ENCODE assay signal across 15 cellular contexts in genomic region chr17:80894439-80894721, GRCh38.
A peak's percentile ranks its signal among the peaks of the same experiment; 100 is the strongest.
DNase-seq lines count a peak whose midpoint lies in the region; ATAC-seq and TF ChIP-seq lines count a peak whose summit lies in the region.
"Had no signal": no experiment of that assay in that cellular context is flagged by ENCODE, and none has a peak within 500 bp of the region (broad histone marks: within the 10 kb centered on the region; RNA-seq: fewer than 3 reads in every experiment).

No MANE protein-coding gene starts in this region.

- H3K9me3 ChIP-seq in H9 (ENCODE audit: control insufficient read depth, low read depth, low read length), result no peaks in the 10 kb centered on the region
- H3K9me3 ChIP-seq: tibial artery had no signal

- H3K27me3 ChIP-seq in H9 (ENCODE audit: insufficient read depth, low read length), result no peaks in the 10 kb centered on the region
- H3K27me3 ChIP-seq: tibial artery had no signal

- no peak overlapping the region for H4K91ac ChIP-seq in H9 (ENCODE audit: insufficient read length, low read depth, low read length)

- peaks cover 72% of the 10 kb centered on the region for H3K4me1 Mint-ChIP-seq in T-helper 2 cell treated with Interferon-gamma antibody and Interleukin-4, amounts not matched to agents 5 μg/mL and 100 μg/mL, for 36 hours (ENCODE audit: low read depth)
- H3K4me1 Mint-ChIP-seq in H9 (peaks cover under 1 to 4% of the 10 kb centered on the region in 2 experiments; a peak in 3 of 4 replicates), neural crest cell (peaks cover 11% of the 10 kb centered on the region)
- peaks cover 50% of the 10 kb centered on the region for H3K4me1 Mint-ChIP-seq in activated naive CD8-positive, alpha-beta T cell treated with anti-CD3 and anti-CD28 coated beads for 36 hours
- peaks cover 8 to 33% (median 22%) of the 10 kb centered on the region in 4 donors for H3K4me1 Mint-ChIP-seq in naive thymus-derived CD8-positive, alpha-beta T cell

- no peak overlapping the region for H3K4ac ChIP-seq in H9 (ENCODE audit: low read depth, low read length)

- no peak overlapping the region for H2BK12ac ChIP-seq in H9 (ENCODE audit: insufficient read length, low read depth, low read length)

- no peak overlapping the region for H4K5ac ChIP-seq in H9 (ENCODE audit: insufficient read length, low read depth, low read length)

- no peak overlapping the region for H2BK5ac ChIP-seq in H9 (ENCODE audit: insufficient read length, low read length)

- H2AK5ac ChIP-seq in H9 (ENCODE audit: insufficient read length, low read length), result no peak overlapping the region

- no peak overlapping the region for H3K4me2 ChIP-seq in H9 (ENCODE audit: insufficient read depth, insufficient read length, low read length)

- no peak overlapping the region for H2BK120ac ChIP-seq in H9 (ENCODE audit: low read depth, low read length, poor library complexity, severe bottlenecking)

- no peak overlapping the region for H4K8ac ChIP-seq in H9 (replicated peaks; ENCODE audit: insufficient read length, low read depth, low read length)

- H3K23ac ChIP-seq in H9 (ENCODE audit: insufficient read length, low read depth, low read length), result no peak overlapping the region

- DNase-seq in T-helper 2 cell treated with Interferon-gamma antibody and Interleukin-4, amounts not matched to agents 5 μg/mL and 100 μg/mL, for 36 hours (ENCODE audit: low spot score), result no peak
- DNase-seq in T-helper 2 cell (no peak), H9 (no peak), neural crest cell (ENCODE audit: low read depth, low spot score) (no peak), iPS-NIHi7 (ENCODE audit: extremely low spot score) (no peak)
- DNase-seq in activated naive CD8-positive, alpha-beta T cell treated with anti-CD3 and anti-CD28 coated beads for 36 hours, result no peak
- no peak for DNase-seq in naive thymus-derived CD8-positive, alpha-beta T cell
- DNase-seq: activated gamma-delta T cell treated with Interleukin-2 at 50 U/mL for 16 hours; naive thymus-derived CD4-positive, alpha-beta T cell; NCI-H1436; NCI-H524 treated with DMSO at 0.1 percent for 48 hours; Right ventricle myocardium superior; tibial artery had no signal

- H2BK15ac ChIP-seq in H9 (ENCODE audit: low read depth, low read length), result no peak overlapping the region

- H3K23me2 ChIP-seq in H9 (ENCODE audit: insufficient read length, low read depth, low read length, poor library complexity, severe bottlenecking), result no peaks in the 10 kb centered on the region

- H3K4me3 Mint-ChIP-seq in T-helper 2 cell treated with Interferon-gamma antibody and Interleukin-4, amounts not matched to agents 5 μg/mL and 100 μg/mL, for 36 hours, result peak overlapping the region; percentile 65
- H3K4me3 Mint-ChIP-seq in H9, result no peak overlapping the region
- no peak overlapping the region for H3K4me3 Mint-ChIP-seq in activated naive CD8-positive, alpha-beta T cell treated with anti-CD3 and anti-CD28 coated beads for 36 hours
- no peak overlapping the region for H3K4me3 Mint-ChIP-seq in neural crest cell
- no peak overlapping the region for H3K4me3 Mint-ChIP-seq in naive thymus-derived CD8-positive, alpha-beta T cell

- no peak overlapping the region for H3K27ac ChIP-seq in H9 (ENCODE audit: insufficient read length, low read depth, low read length)
- H3K27ac ChIP-seq: tibial artery had no signal

- no peak overlapping the region for H3K56ac ChIP-seq in H9 (ENCODE audit: insufficient read length, low read depth, low read length)

- peak overlapping the region; percentile 84 for H3K27ac Mint-ChIP-seq in T-helper 2 cell treated with Interferon-gamma antibody and Interleukin-4, amounts not matched to agents 5 μg/mL and 100 μg/mL, for 36 hours
- peak overlapping the region in 1 of 3 experiments; percentile 68; a peak in 3 of 7 replicates for H3K27ac Mint-ChIP-seq in H9
- peak overlapping the region; percentile 52 for H3K27ac Mint-ChIP-seq in activated naive CD8-positive, alpha-beta T cell treated with anti-CD3 and anti-CD28 coated beads for 36 hours
- H3K27ac Mint-ChIP-seq in neural crest cell (ENCODE audit: unreplicated experiment), result no peak overlapping the region
- H3K27ac Mint-ChIP-seq in naive thymus-derived CD8-positive, alpha-beta T cell, result peak overlapping the region in 4 of 10 donors; percentile 16 to 71 (median 33)

- no peaks in the 10 kb centered on the region for H3K27me3 Mint-ChIP-seq in T-helper 2 cell treated with Interferon-gamma antibody and Interleukin-4, amounts not matched to agents 5 μg/mL and 100 μg/mL, for 36 hours (ENCODE audit: low read depth)
- H3K27me3 Mint-ChIP-seq in H9 (ENCODE audit: low read depth), result no peaks in the 10 kb centered on the region
- H3K27me3 Mint-ChIP-seq in activated naive CD8-positive, alpha-beta T cell treated with anti-CD3 and anti-CD28 coated beads for 36 hours, result no peaks in the 10 kb centered on the region
- H3K27me3 Mint-ChIP-seq in neural crest cell (ENCODE audit: low read depth), result no peaks in the 10 kb centered on the region
- no peaks in the 10 kb centered on the region for H3K27me3 Mint-ChIP-seq in naive thymus-derived CD8-positive, alpha-beta T cell
- H3K27me3 Mint-ChIP-seq: naive thymus-derived CD4-positive, alpha-beta T cell had no signal

- H3K36me3 Mint-ChIP-seq in T-helper 2 cell treated with Interferon-gamma antibody and Interleukin-4, amounts not matched to agents 5 μg/mL and 100 μg/mL, for 36 hours (ENCODE audit: low read depth), result peaks cover 83% of the 10 kb centered on the region
- peaks cover 10 to 25% (median 21%) of the 10 kb centered on the region in 3 experiments; a peak in 6 of 7 replicates for H3K36me3 Mint-ChIP-seq in H9 (ENCODE audit: insufficient read depth in 1 of 3, low read depth in 3 of 3)
- peaks cover 54% of the 10 kb centered on the region for H3K36me3 Mint-ChIP-seq in activated naive CD8-positive, alpha-beta T cell treated with anti-CD3 and anti-CD28 coated beads for 36 hours
- H3K36me3 Mint-ChIP-seq in neural crest cell (ENCODE audit: low read depth), result no peaks in the 10 kb centered on the region
- peaks cover 0 to 62% (median 22%) of the 10 kb centered on the region in 3 donors for H3K36me3 Mint-ChIP-seq in naive thymus-derived CD8-positive, alpha-beta T cell

- no peak overlapping the region for H2AFZ ChIP-seq in H9 (ENCODE audit: low read length)

- no CpG with 5 or more reads among the region's 4 CpGs for WGBS in H9 (ENCODE audit: extremely low coverage, insufficient read length, low lambda C conversion rate)

- no peak overlapping the region for H3K18ac ChIP-seq in H9 (ENCODE audit: insufficient read length, low read depth, low read length)

- H3K79me1 ChIP-seq in H9 (ENCODE audit: insufficient read depth, low read depth, low read length, poor library complexity, severe bottlenecking), result no peaks in the 10 kb centered on the region

- no peak overlapping the region for H3K14ac ChIP-seq in H9 (ENCODE audit: insufficient read depth, low read length)

- H3K4me1 ChIP-seq in H9 (ENCODE audit: insufficient read depth, low read length), result no peaks in the 10 kb centered on the region

- H3K79me2 ChIP-seq in H9 (ENCODE audit: insufficient read depth, low read length), result no peaks in the 10 kb centered on the region

- POLR2A ChIA-PET in naive thymus-derived CD8-positive, alpha-beta T cell (lab: Charles Lee), result no interaction called here

- H3K9ac ChIP-seq in H9 (ENCODE audit: extremely low read depth, insufficient read length, low read length), result no peak overlapping the region

- TF ChIP-seq CTCF in H9 (conservative IDR thresholded peaks at IDR 0.05) (peak; percentile 37; the same call in 2 of the 3 replicates), neural crest cell (conservative IDR thresholded peaks at IDR 0.05) (peak; percentile 37)

- H3K9me3 Mint-ChIP-seq in T-helper 2 cell treated with Interferon-gamma antibody and Interleukin-4, amounts not matched to agents 5 μg/mL and 100 μg/mL, for 36 hours, result no peaks in the 10 kb centered on the region
- no peaks in the 10 kb centered on the region for H3K9me3 Mint-ChIP-seq in H9
- no peaks in the 10 kb centered on the region for H3K9me3 Mint-ChIP-seq in activated naive CD8-positive, alpha-beta T cell treated with anti-CD3 and anti-CD28 coated beads for 36 hours
- no peaks in the 10 kb centered on the region for H3K9me3 Mint-ChIP-seq in neural crest cell
- H3K9me3 Mint-ChIP-seq in naive thymus-derived CD8-positive, alpha-beta T cell, result no peaks in the 10 kb centered on the region
- H3K9me3 Mint-ChIP-seq: naive thymus-derived CD4-positive, alpha-beta T cell had no signal

- no peak overlapping the region for H2BK20ac ChIP-seq in H9 (ENCODE audit: low read depth, low read length, poor library complexity, severe bottlenecking)

- H4K20me1 ChIP-seq in H9 (ENCODE audit: control insufficient read depth, insufficient read depth, insufficient read length), result peaks cover 2% of the 10 kb centered on the region

- no peak overlapping the region for H3T11ph ChIP-seq in H9 (ENCODE audit: low read length)

- ATAC-seq in naive thymus-derived CD8-positive, alpha-beta T cell, result no peak
- no peak for ATAC-seq in HG03571 (IDR thresholded peaks at IDR 0.05; ENCODE audit: unreplicated experiment)
- ATAC-seq: GM12878; naive thymus-derived CD4-positive, alpha-beta T cell had no signal
